In genomic region chr1:31425301-31426081, GRCh38 we compare ENCODE assay signal across 17 cellular contexts. TPM values are rescaled to one million over a fixed set of nuclear protein-coding genes. Genes with fewer than 3 reads are reported as not detected.
"Had no signal": no experiment of that assay in that cellular context is flagged by ENCODE, and none has a peak within 500 bp of the region (broad histone marks: within the 10 kb centered on the region; RNA-seq: fewer than 3 reads in every experiment).

No MANE protein-coding gene starts in this region.

- H3K36me3 ChIP-seq: WERI-Rb-1 had no signal

- H3K27me3 ChIP-seq: tibial artery had no signal

- H3K4me3 ChIP-seq: tibial artery had no signal

- H3K4me1 Mint-ChIP-seq: activated CD4-positive, alpha-beta T cell treated with anti-CD3 and anti-CD28 coated beads for 36 hours had no signal

- H3K9me3 ChIP-seq: tibial artery had no signal

- H3K27ac ChIP-seq: tibial artery, WERI-Rb-1 had no signal

- ATAC-seq: activated CD4-positive, alpha-beta T cell treated with anti-CD3 and anti-CD28 coated beads for 36 hours; activated CD8-positive, alpha-beta T cell treated with anti-CD3 and anti-CD28 coated beads for 36 hours; activated naive CD4-positive, alpha-beta T cell treated with anti-CD3 and anti-CD28 coated beads, Interleukin-2, amount 50 U/mL, for 72 hours; natural killer cell; stimulated activated naive B cell treated with anti-CD40 and anti-IgM and Interleukin-4, amounts not matched to agents 10 μg/mL and 1 μg/mL and 100 μg/mL, for 72 hours; T-helper 17 cell had no signal

- H3K9me3 Mint-ChIP-seq: activated CD8-positive, alpha-beta T cell treated with anti-CD3 and anti-CD28 coated beads for 36 hours; activated naive CD4-positive, alpha-beta T cell treated with anti-CD3 and anti-CD28 coated beads, Interleukin-2, amount 50 U/mL, for 72 hours; natural killer cell; stimulated activated naive B cell treated with anti-CD40 and anti-IgM and Interleukin-4, amounts not matched to agents 10 μg/mL and 1 μg/mL and 100 μg/mL, for 72 hours had no signal

- H3K36me3 Mint-ChIP-seq: activated naive CD4-positive, alpha-beta T cell treated with anti-CD3 and anti-CD28 coated beads, Interleukin-2, amount 50 U/mL, for 72 hours; natural killer cell; stimulated activated naive B cell treated with anti-CD40 and anti-IgM and Interleukin-4, amounts not matched to agents 10 μg/mL and 1 μg/mL and 100 μg/mL, for 72 hours had no signal

- DNase-seq: activated CD4-positive, alpha-beta T cell treated with anti-CD3 and anti-CD28 coated beads for 36 hours; activated CD8-positive, alpha-beta memory T cell treated with anti-CD3 and anti-CD28 coated beads, Interleukin-2, amount 50 U/mL, for 4 hours; activated CD8-positive, alpha-beta T cell treated with anti-CD3 and anti-CD28 coated beads for 36 hours; activated effector memory CD4-positive, alpha-beta T cell treated with anti-CD3 and anti-CD28 coated beads, Interleukin-2, amount 50 U/mL, for 16 hours; activated T-cell treated with anti-CD3 and anti-CD28 coated beads, Interleukin-2, amount 50 U/mL, for 48 hours; amniotic stem cell; caudate nucleus; foreskin melanocyte; natural killer cell; stimulated activated CD4-positive, alpha-beta T cell treated with anti-CD3 and anti-CD28 coated beads, Interleukin-2, amount 100 ng/mL, for 48 hours; stimulated activated naive B cell treated with anti-CD40 and anti-IgM and Interleukin-4, amounts not matched to agents 10 μg/mL and 1 μg/mL and 100 μg/mL, for 72 hours; T-helper 17 cell; tibial artery; WERI-Rb-1 had no signal

- H3K27ac Mint-ChIP-seq: activated CD4-positive, alpha-beta T cell treated with anti-CD3 and anti-CD28 coated beads for 36 hours; activated CD8-positive, alpha-beta T cell treated with anti-CD3 and anti-CD28 coated beads for 36 hours; natural killer cell; T-helper 17 cell had no signal

- H3K4me1 ChIP-seq: tibial artery had no signal

- H3K27me3 Mint-ChIP-seq: stimulated activated naive B cell treated with anti-CD40 and anti-IgM and Interleukin-4, amounts not matched to agents 10 μg/mL and 1 μg/mL and 100 μg/mL, for 72 hours had no signal

- H3K4me3 Mint-ChIP-seq: activated CD4-positive, alpha-beta T cell treated with anti-CD3 and anti-CD28 coated beads for 36 hours; activated CD8-positive, alpha-beta T cell treated with anti-CD3 and anti-CD28 coated beads for 36 hours; natural killer cell; stimulated activated naive B cell treated with anti-CD40 and anti-IgM and Interleukin-4, amounts not matched to agents 10 μg/mL and 1 μg/mL and 100 μg/mL, for 72 hours; T-helper 17 cell had no signal

- FAIRE-seq: colon had no signal

RNA-seq across cellular contexts. Expression of gene FABP3, which starts 52.6 kb away (rescaled TPM):
- total RNA-seq: activated CD4-positive, alpha-beta T cell treated with anti-CD3 and anti-CD28 coated beads for 36 hours; activated naive CD4-positive, alpha-beta T cell treated with anti-CD3 and anti-CD28 coated beads, Interleukin-2, amount 50 U/mL, for 72 hours; mononuclear cell; natural killer cell; T-helper 17 cell had no signal
